ENCODE assay signal across 1 cellular context in genomic region chr22:21646608-21647590, GRCh38.
TF ChIP-seq lines count a peak whose summit lies in the region.

No MANE protein-coding gene starts in this region.

TF ChIP-seq in neural cell, 6 proteins besides CTCF, POLR2A, EP300 and RAD21:
- TF ChIP-seq EZH2 (IDR thresholded peaks at IDR 0.05; ENCODE audit: borderline replicate concordance, insufficient read depth, low read length, poor library complexity, severe bottlenecking): no peak
- peak; percentile 86 for TF ChIP-seq SMC3 (conservative IDR thresholded peaks at IDR 0.05; ENCODE audit: poor library complexity)
